In genomic region chr14:66440806-66441205, GRCh38 we compare ENCODE assay signal across 38 cellular contexts. TPM values are rescaled to one million over a fixed set of nuclear protein-coding genes. Genes with fewer than 3 reads are reported as not detected.
"Had no signal": no experiment of that assay in that cellular context is flagged by ENCODE, and none has a peak within 500 bp of the region (broad histone marks: within the 10 kb centered on the region; RNA-seq: fewer than 3 reads in every experiment).

No MANE protein-coding gene starts in this region.

- DNase-seq: activated B cell treated with CpG ODN at 0.5 μM for 24 hours; activated CD4-positive, alpha-beta memory T cell treated with anti-CD3 and anti-CD28 coated beads for 36 hours; activated CD4-positive, alpha-beta T cell treated with anti-CD3 and anti-CD28 coated beads for 4 hours; activated CD4-positive, alpha-beta T cell treated with anti-CD3 and anti-CD28 coated beads, Interleukin-2, amount 10 ng/mL, durations not matched to agents 24 days and 14 days; activated CD4-positive, alpha-beta T cell treated with anti-CD3 and anti-CD28 coated beads, Interleukin-2, amount 50 U/mL, for 1 hour; activated CD4-positive, alpha-beta T cell treated with anti-CD3 and anti-CD28 coated beads, Interleukin-2, amount 50 U/mL, for 4 hours; activated CD4-positive, CD25-positive, alpha-beta regulatory T cell treated with anti-CD3 and anti-CD28 coated beads, Interleukin-2, amount 50 U/mL, for 72 hours; activated CD8-positive, alpha-beta memory T cell treated with anti-CD3 and anti-CD28 coated beads, Interleukin-2, amount 50 U/mL, for 4 hours; activated CD8-positive, alpha-beta T cell treated with anti-CD3 and anti-CD28 coated beads for 36 hours; activated effector memory CD4-positive, alpha-beta T cell treated with anti-CD3 and anti-CD28 coated beads, Interleukin-2, amount 50 U/mL, for 16 hours; activated gamma-delta T cell treated with Interleukin-2 at 50 U/mL for 16 hours; activated naive CD4-positive, alpha-beta T cell; activated naive CD4-positive, alpha-beta T cell treated with anti-CD3 and anti-CD28 coated beads for 36 hours; activated naive CD4-positive, alpha-beta T cell treated with anti-CD3 and anti-CD28 coated beads, Interleukin-2, amount 50 U/mL, for 16 hours; activated naive CD8-positive, alpha-beta T cell treated with anti-CD3 and anti-CD28 coated beads, Interleukin-2, amount 10 ng/mL, durations not matched to agents 7 days and 5 days; activated naive CD8-positive, alpha-beta T cell treated with anti-CD3 and anti-CD28 coated beads, Interleukin-2, amount 50 U/mL, for 24 hours; activated T-cell treated with anti-CD3 and anti-CD28 coated beads for 4 hours; activated T-cell treated with anti-CD3 and anti-CD28 coated beads, Interleukin-2, amount 50 U/mL, for 1 hour; activated T-cell treated with anti-CD3 and anti-CD28 coated beads, Interleukin-2, amount 50 U/mL, for 4 hours; activated T-cell treated with anti-CD3 and anti-CD28 coated beads, Interleukin-2, amount 50 U/mL, for 72 hours; amygdala; anterior cingulate cortex; body of pancreas; brain microvascular endothelial cell; central memory CD4-positive, alpha-beta T cell; T-helper 1 cell; T-helper 2 cell; T-helper 9 cell had no signal

- H3K27ac Mint-ChIP-seq: activated B cell treated with CpG ODN at 0.5 μM for 24 hours; activated CD4-positive, alpha-beta memory T cell treated with anti-CD3 and anti-CD28 coated beads for 36 hours; activated CD4-positive, alpha-beta T cell treated with anti-CD3 and anti-CD28 coated beads, Interleukin-2, amount 10 ng/mL, durations not matched to agents 24 days and 14 days; activated CD8-positive, alpha-beta T cell treated with anti-CD3 and anti-CD28 coated beads for 36 hours; activated naive CD4-positive, alpha-beta T cell treated with anti-CD3 and anti-CD28 coated beads for 36 hours; activated naive CD8-positive, alpha-beta T cell; activated naive CD8-positive, alpha-beta T cell treated with anti-CD3 and anti-CD28 coated beads, Interleukin-2, amount 10 ng/mL, durations not matched to agents 7 days and 5 days; activated naive CD8-positive, alpha-beta T cell treated with anti-CD3 and anti-CD28 coated beads, Interleukin-2, amount 50 U/mL, for 24 hours; activated T-cell treated with anti-CD3 and anti-CD28 coated beads, Interleukin-2, amount 50 U/mL, for 72 hours; activated T-helper 1 cell treated with anti-CD3 and anti-CD28 coated beads, Interleukin-12 subunit alpha, Interleukin-12 subunit beta, Interleukin-2, Interleukin-4 antibody, amounts not matched to agents 30 ng/mL and 10 ng/mL and 1 ng/mL, durations not matched to agents 14 hours and 24 hours and 36 hours; activated T-helper 17 cell treated with anti-CD3 and anti-CD28 coated beads, Interleukin-2, amount 50 U/mL, for 72 hours; T-helper 1 cell treated with Interleukin-12 subunit alpha and Interleukin-12 subunit beta and Interleukin-4 antibody, amounts not matched to agents 30 μg/mL and 1 μg/mL, for 36 hours; T-helper 2 cell treated with Interferon-gamma antibody and Interleukin-4, amounts not matched to agents 5 μg/mL and 100 μg/mL, for 36 hours had no signal

- ATAC-seq: activated CD8-positive, alpha-beta T cell treated with anti-CD3 and anti-CD28 coated beads for 36 hours; activated naive CD8-positive, alpha-beta T cell treated with anti-CD3 and anti-CD28 coated beads, Interleukin-2, amount 50 U/mL, for 24 hours; activated T-cell treated with anti-CD3 and anti-CD28 coated beads, Interleukin-2, amount 50 U/mL, for 4 hours; activated T-cell treated with anti-CD3 and anti-CD28 coated beads, Interleukin-2, amount 50 U/mL, for 72 hours; activated T-helper 17 cell treated with anti-CD3 and anti-CD28 coated beads, Interleukin-2, amount 50 U/mL, for 72 hours; body of pancreas had no signal

RNA-seq across cellular contexts. Expression of gene CCDC196, which starts 45.4 kb away (rescaled TPM):
- total RNA-seq: activated B cell treated with CpG ODN at 0.5 μM for 24 hours; activated CD4-positive, alpha-beta memory T cell treated with anti-CD3 and anti-CD28 coated beads for 36 hours; activated CD4-positive, alpha-beta T cell treated with anti-CD3 and anti-CD28 coated beads, Interleukin-2, amount 10 ng/mL, durations not matched to agents 24 days and 14 days; activated CD8-positive, alpha-beta memory T cell treated with anti-CD3 and anti-CD28 coated beads for 36 hours; activated CD8-positive, alpha-beta T cell treated with anti-CD3 and anti-CD28 coated beads for 36 hours; activated naive CD4-positive, alpha-beta T cell treated with anti-CD3 and anti-CD28 coated beads for 36 hours; activated naive CD8-positive, alpha-beta T cell treated with anti-CD3 and anti-CD28 coated beads, Interleukin-2, amount 10 ng/mL, durations not matched to agents 7 days and 5 days; activated T-cell treated with anti-CD3 and anti-CD28 coated beads, Interleukin-2, amount 50 U/mL, for 4 hours; activated T-cell treated with anti-CD3 and anti-CD28 coated beads, Interleukin-2, amount 50 U/mL, for 72 hours; activated T-helper 1 cell treated with anti-CD3 and anti-CD28 coated beads, Interleukin-12 subunit alpha, Interleukin-12 subunit beta, Interleukin-2, Interleukin-4 antibody, amounts not matched to agents 30 ng/mL and 10 ng/mL and 1 ng/mL, durations not matched to agents 14 hours and 24 hours and 36 hours; activated T-helper 17 cell treated with anti-CD3 and anti-CD28 coated beads, Interleukin-2, amount 50 U/mL, for 72 hours; ascending aorta; breast epithelium; cardiac septum; cerebellum had no signal
